ENCODE assay signal across 16 cellular contexts in genomic region chr7:30713397-30713796, GRCh38. TPM values are rescaled to one million over a fixed set of nuclear protein-coding genes. Genes with fewer than 3 reads are reported as not detected.
"Had no signal": no experiment of that assay in that cellular context is flagged by ENCODE, and none has a peak within 500 bp of the region (broad histone marks: within the 10 kb centered on the region; RNA-seq: fewer than 3 reads in every experiment).

No MANE protein-coding gene starts in this region.

- DNase-seq: activated CD4-positive, alpha-beta T cell treated with anti-CD3 and anti-CD28 coated beads, Interleukin-2, amount 10 ng/mL, durations not matched to agents 7 days and 5 days; activated CD4-positive, CD25-positive, alpha-beta regulatory T cell; activated CD8-positive, alpha-beta memory T cell treated with anti-CD3 and anti-CD28 coated beads for 24 hours; activated naive CD4-positive, alpha-beta T cell treated with anti-CD3 and anti-CD28 coated beads, Interleukin-2, amount 10 ng/mL, durations not matched to agents 7 days and 5 days; adrenal gland; effector memory CD8-positive, alpha-beta T cell; left ventricle myocardium inferior; nephron progenitor cell; stimulated activated CD4-positive, alpha-beta T cell treated with anti-CD3 and anti-CD28 coated beads, Interleukin-2, amount 100 ng/mL, for 24 hours; stimulated activated naive B cell treated with anti-CD40 and anti-IgM and Interleukin-4, amounts not matched to agents 10 μg/mL and 1 μg/mL and 100 μg/mL, for 72 hours; transverse colon had no signal

- H3K4me3 ChIP-seq: adrenal gland, left ventricle myocardium inferior, transverse colon had no signal

- ATAC-seq: activated T-helper 17 cell treated with anti-CD3 and anti-CD28 coated beads, Interleukin-2, amount 50 U/mL, for 72 hours; effector memory CD8-positive, alpha-beta T cell; sciatic nerve; stimulated activated naive B cell treated with anti-CD40 and anti-IgM and Interleukin-4, amounts not matched to agents 10 μg/mL and 1 μg/mL and 100 μg/mL, for 72 hours had no signal

RNA-seq across cellular contexts. Expression of gene CRHR2, which starts 31.1 kb away (rescaled TPM):
- total RNA-seq: activated CD4-positive, alpha-beta T cell treated with anti-CD3 and anti-CD28 coated beads, Interleukin-2, amount 10 ng/mL, durations not matched to agents 7 days and 5 days; activated T-helper 17 cell treated with anti-CD3 and anti-CD28 coated beads, Interleukin-2, amount 50 U/mL, for 72 hours; fibroblast of villous mesenchyme; osteocyte; pulmonary artery endothelial cell; transverse colon had no signal

RNA-seq across cellular contexts. Expression of gene INMT, which starts 38.5 kb away (rescaled TPM):
- total RNA-seq: pulmonary artery endothelial cell had no signal
